Comparison of ENCODE assay signal across 9 cellular contexts in the genomic region with DNA sequence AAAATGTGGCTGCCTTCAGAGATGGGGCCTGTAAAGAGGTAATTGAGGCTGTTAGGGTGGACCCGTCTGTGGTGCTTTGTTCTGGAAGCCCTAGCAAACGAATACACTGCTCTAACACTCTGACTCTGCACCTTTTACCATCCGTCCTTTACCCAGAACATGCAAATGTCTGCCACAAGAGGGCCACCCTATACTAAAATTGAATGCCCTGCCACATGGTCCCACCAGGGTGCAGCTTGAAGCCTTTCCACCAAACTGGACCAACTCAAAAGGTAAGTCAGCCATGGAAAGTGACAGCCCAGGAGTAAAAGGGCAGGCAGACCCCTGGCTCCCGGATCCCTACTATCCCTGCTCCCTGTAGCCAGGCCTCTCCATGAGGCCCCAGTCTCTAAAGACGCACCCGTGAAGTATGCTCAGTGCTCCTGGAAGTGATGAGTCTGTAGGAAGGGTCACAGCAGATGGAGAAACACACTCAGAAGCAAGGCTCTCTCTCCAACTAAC. TPM values are rescaled to one million over a fixed set of nuclear protein-coding genes. Genes with fewer than 3 reads are reported as not detected.
DNase-seq lines count a peak whose midpoint lies in the region; ATAC-seq and TF ChIP-seq lines count a peak whose summit lies in the region.
"Had no signal": no experiment of that assay in that cellular context is flagged by ENCODE, and none has a peak within 500 bp of the region (broad histone marks: within the 10 kb centered on the region; RNA-seq: fewer than 3 reads in every experiment).

No MANE protein-coding gene starts in this region.

- 32% methylated on average over 6 of the region's 6 CpGs for WGBS in SK-N-SH (ENCODE audit: low lambda C conversion rate)

- H3K4me3 ChIP-seq in SK-N-SH (ENCODE audit: low read depth in 2 of 2, low read length in 1 of 2) (no peak overlapping the region; a peak in 1 of 4 replicates), cardiac muscle cell (no peak overlapping the region)
- H3K4me3 ChIP-seq: skin epidermis had no signal

- peaks cover 7% of the 10 kb centered on the region for H3F3A ChIP-seq in SK-N-SH (replicated peaks; ENCODE audit: insufficient read depth)

- no peaks in the 10 kb centered on the region for H3K9me3 Mint-ChIP-seq in activated naive CD4-positive, alpha-beta T cell treated with anti-CD3 and anti-CD28 coated beads, Interleukin-2, amount 50 U/mL, for 72 hours

- TF ChIP-seq CTCF in GM12801 (IDR thresholded peaks at IDR 0.05; ENCODE audit: extremely low read depth, insufficient read length), result peak; percentile 40
- peak; percentile 91 for TF ChIP-seq CTCF in SK-N-SH (IDR thresholded peaks at IDR 0.05)
- peak; percentile 88 for TF ChIP-seq CTCF in cardiac muscle cell (IDR thresholded peaks at IDR 0.05; ENCODE audit: low read depth, low read length)

- no peaks in the 10 kb centered on the region for H3K9me2 ChIP-seq in SK-N-SH

- H2AFZ ChIP-seq in SK-N-SH (ENCODE audit: low read depth), result no peak overlapping the region

- H3K4me2 ChIP-seq in SK-N-SH, result no peak overlapping the region

- no peak overlapping the region for H3K27ac Mint-ChIP-seq in activated naive CD4-positive, alpha-beta T cell treated with anti-CD3 and anti-CD28 coated beads, Interleukin-2, amount 50 U/mL, for 72 hours

- H3K27me3 ChIP-seq in SK-N-SH (ENCODE audit: insufficient read depth) (no peaks in the 10 kb centered on the region), cardiac muscle cell (no peaks in the 10 kb centered on the region)

- POLR2A ChIA-PET in HEK293T (lab: Yijun Ruan, JAX) (interaction anchor here (1.2 to 1.3 kb wide), 2 partner anchors 33 to 36 kb away, joined by 3 to 6 read pairs; a partner anchor contains a TSS), SK-N-SH (lab: Yijun Ruan, JAX) (interaction anchor here (0.8 kb wide), 1 partner anchor 145 kb away, joined by 3 read pairs; a partner anchor contains a TSS)

- H3K79me2 ChIP-seq in SK-N-SH (ENCODE audit: insufficient read depth), result no peaks in the 10 kb centered on the region

- H3K9ac ChIP-seq in SK-N-SH, result no peak overlapping the region

- DNase-seq in HEK293T (ENCODE audit: extremely low spot score) (peak; percentile 78), NCI-H1048 (lab: John Stamatoyannopoulos, UW) (peak; percentile 7), SK-N-SH (peak; percentile 78), cardiac muscle cell (ENCODE audit: low read depth in 1 of 2, low spot score in 1 of 2) (peak; percentile 82 to 86), retina (peak; percentile 78), cortex of kidney (lab: John Stamatoyannopoulos, UW) (no peak)
- DNase-seq in activated naive CD4-positive, alpha-beta T cell treated with anti-CD3 and anti-CD28 coated beads, Interleukin-2, amount 50 U/mL, for 72 hours (ENCODE audit: low spot score in 2 of 2), result peak in 1 of 2 donors; percentile 59

- no peaks in the 10 kb centered on the region for H4K20me1 ChIP-seq in SK-N-SH (ENCODE audit: insufficient read depth)

- no peak for TF ChIP-seq EP300 in SK-N-SH (IDR thresholded peaks at IDR 0.05; ENCODE audit: borderline replicate concordance in 1 of 2, low read depth in 1 of 2, low read length in 1 of 2)

- no peaks in the 10 kb centered on the region for H3K36me3 ChIP-seq in SK-N-SH (replicated peaks in 1 of 2; ENCODE audit: control insufficient read depth in 1 of 2, insufficient read depth in 2 of 2, low read length in 1 of 2)
- H3K36me3 ChIP-seq in cardiac muscle cell, result no peaks in the 10 kb centered on the region

- ATAC-seq in activated naive CD4-positive, alpha-beta T cell treated with anti-CD3 and anti-CD28 coated beads, Interleukin-2, amount 50 U/mL, for 72 hours, result peak; percentile 90 to 91

- no peaks in the 10 kb centered on the region for H3K36me3 Mint-ChIP-seq in activated naive CD4-positive, alpha-beta T cell treated with anti-CD3 and anti-CD28 coated beads, Interleukin-2, amount 50 U/mL, for 72 hours

- CTCF ChIA-PET in HEK293T (lab: Yijun Ruan, JAX) (interaction anchor here (0.6 to 1.3 kb wide), 8 partner anchors 12 to 400 kb away, joined by 3 to 7 read pairs (median 4); a partner anchor contains a TSS), SK-N-SH (lab: Yijun Ruan, JAX) (interaction anchor here (0.6 to 3.7 kb wide), 37 partner anchors 9 to 467 kb away, joined by 3 to 96 read pairs (median 4); a partner anchor contains a TSS)

- peak; percentile 98 for TF ChIP-seq RAD21 in SK-N-SH (IDR thresholded peaks at IDR 0.05; ENCODE audit: low read length)

- H3K4me1 ChIP-seq in SK-N-SH (ENCODE audit: control insufficient read depth in 1 of 2, insufficient read depth in 2 of 2, low read depth in 1 of 2, low read length in 1 of 2), result peaks cover 0 to 12% of the 10 kb centered on the region in 2 experiments; a peak in 3 of 4 replicates
- peaks cover 6% of the 10 kb centered on the region for H3K4me1 ChIP-seq in cardiac muscle cell (ENCODE audit: low read depth)

- H3K27ac ChIP-seq in SK-N-SH (ENCODE audit: low read depth in 2 of 2, low read length in 1 of 2) (no peak overlapping the region), cardiac muscle cell (no peak overlapping the region)
- H3K27ac ChIP-seq: skin epidermis had no signal

- H3K9me3 ChIP-seq in SK-N-SH (no peaks in the 10 kb centered on the region), cardiac muscle cell (ENCODE audit: low read depth) (no peaks in the 10 kb centered on the region)

TF ChIP-seq in HEK293T, 16 proteins besides CTCF, POLR2A, EP300 and RAD21:
- TF ChIP-seq LEF1 (IDR thresholded peaks at IDR 0.05; ENCODE audit: borderline replicate concordance), result no peak
- TF ChIP-seq L3MBTL2 (conservative IDR thresholded peaks at IDR 0.05), result peak; percentile 71
- no peak for TF ChIP-seq TARDBP (IDR thresholded peaks at IDR 0.05)
TF ChIP-seq in HEK293T: peak in this region for 1.

TF ChIP-seq in SK-N-SH, 30 proteins besides CTCF, POLR2A, EP300 and RAD21:
- TF ChIP-seq GATA2 (CRISPR knock-in tag; IDR thresholded peaks at IDR 0.05) (no peak), SMC3 (IDR thresholded peaks at IDR 0.05; ENCODE audit: low read depth, low read length) (peak; percentile 97), NFIC (IDR thresholded peaks at IDR 0.05; ENCODE audit: borderline replicate concordance) (no peak), NRF1 (IDR thresholded peaks at IDR 0.05; ENCODE audit: low read depth, low read length) (no peak), TCF12 (IDR thresholded peaks at IDR 0.05) (peak; percentile 26; the same call in 1 of the 2 replicates), RFX5 (IDR thresholded peaks at IDR 0.05; ENCODE audit: low read length) (no peak), GABPA (IDR thresholded peaks at IDR 0.05; ENCODE audit: low read depth) (no peak), MXI1 (IDR thresholded peaks at IDR 0.05; ENCODE audit: low read depth, low read length) (peak; percentile 81), RXRA (IDR thresholded peaks at IDR 0.05; ENCODE audit: borderline replicate concordance, low read depth) (no peak)
- TF ChIP-seq, protein P1, sequence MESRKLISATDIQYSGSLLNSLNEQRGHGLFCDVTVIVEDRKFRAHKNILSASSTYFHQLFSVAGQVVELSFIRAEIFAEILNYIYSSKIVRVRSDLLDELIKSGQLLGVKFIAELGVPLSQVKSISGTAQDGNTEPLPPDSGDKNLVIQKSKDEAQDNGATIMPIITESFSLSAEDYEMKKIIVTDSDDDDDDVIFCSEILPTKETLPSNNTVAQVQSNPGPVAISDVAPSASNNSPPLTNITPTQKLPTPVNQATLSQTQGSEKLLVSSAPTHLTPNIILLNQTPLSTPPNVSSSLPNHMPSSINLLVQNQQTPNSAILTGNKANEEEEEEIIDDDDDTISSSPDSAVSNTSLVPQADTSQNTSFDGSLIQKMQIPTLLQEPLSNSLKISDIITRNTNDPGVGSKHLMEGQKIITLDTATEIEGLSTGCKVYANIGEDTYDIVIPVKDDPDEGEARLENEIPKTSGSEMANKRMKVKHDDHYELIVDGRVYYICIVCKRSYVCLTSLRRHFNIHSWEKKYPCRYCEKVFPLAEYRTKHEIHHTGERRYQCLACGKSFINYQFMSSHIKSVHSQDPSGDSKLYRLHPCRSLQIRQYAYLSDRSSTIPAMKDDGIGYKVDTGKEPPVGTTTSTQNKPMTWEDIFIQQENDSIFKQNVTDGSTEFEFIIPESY (IDR thresholded peaks at IDR 0.05; ENCODE audit: borderline replicate concordance, low read depth), result no peak
- TF ChIP-seq, protein P2, sequence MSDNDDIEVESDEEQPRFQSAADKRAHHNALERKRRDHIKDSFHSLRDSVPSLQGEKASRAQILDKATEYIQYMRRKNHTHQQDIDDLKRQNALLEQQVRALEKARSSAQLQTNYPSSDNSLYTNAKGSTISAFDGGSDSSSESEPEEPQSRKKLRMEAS (IDR thresholded peaks at IDR 0.05; ENCODE audit: low read depth), result peak; percentile 97
- TF ChIP-seq, protein P3, sequence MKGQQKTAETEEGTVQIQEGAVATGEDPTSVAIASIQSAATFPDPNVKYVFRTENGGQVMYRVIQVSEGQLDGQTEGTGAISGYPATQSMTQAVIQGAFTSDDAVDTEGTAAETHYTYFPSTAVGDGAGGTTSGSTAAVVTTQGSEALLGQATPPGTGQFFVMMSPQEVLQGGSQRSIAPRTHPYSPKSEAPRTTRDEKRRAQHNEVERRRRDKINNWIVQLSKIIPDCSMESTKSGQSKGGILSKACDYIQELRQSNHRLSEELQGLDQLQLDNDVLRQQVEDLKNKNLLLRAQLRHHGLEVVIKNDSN (IDR thresholded peaks at IDR 0.05; ENCODE audit: borderline replicate concordance, low read depth), result no peak

RNA-seq across cellular contexts. Expression of a gene that starts 5.8 kb away (rescaled TPM):
- polyA plus RNA-seq in SK-N-SH (2012; rRNA removed) (6.7 and 7.1 TPM in 2 replicates), cardiac muscle cell (4.9 and 5.3 TPM in 2 replicates)
- 8.9 and 9.2 TPM in 2 replicates for polyA plus RNA-seq in SK-N-SH (2012; cell fraction: cytosol; rRNA removed)
- polyA plus RNA-seq in SK-N-SH (2012; cell fraction: nucleus; rRNA removed), result 5.6 and 5.9 TPM in 2 replicates
- total RNA-seq in activated naive CD4-positive, alpha-beta T cell treated with anti-CD3 and anti-CD28 coated beads, Interleukin-2, amount 50 U/mL, for 72 hours, result under 1 TPM in 1 of 2 donors, not detected in 1; 0.16 TPM
- total RNA-seq in cardiac muscle cell, result 3.2 and 7.1 TPM in 2 replicates

RNA-seq across cellular contexts. Expression of a gene that starts 32.9 kb away (rescaled TPM):
- polyA plus RNA-seq in SK-N-SH (2012; rRNA removed), result 151 and 167 TPM in 2 replicates
- 249 and 348 TPM in 2 replicates for polyA plus RNA-seq in SK-N-SH (2012; cell fraction: cytosol; rRNA removed)
- 57.6 and 74.2 TPM in 2 replicates for polyA plus RNA-seq in SK-N-SH (2012; cell fraction: nucleus; rRNA removed)
- 10 to 100 TPM; 26.6 to 63.4 TPM for total RNA-seq in activated naive CD4-positive, alpha-beta T cell treated with anti-CD3 and anti-CD28 coated beads, Interleukin-2, amount 50 U/mL, for 72 hours
- total RNA-seq in cardiac muscle cell, result 231 and 335 TPM in 2 replicates
- polyA plus RNA-seq in cardiac muscle cell, result 629 and 743 TPM in 2 replicates

Comparison
In these comparisons a context has a peak if more than half of its experiments do, and no peak if none do; other contexts are left out.
1. CTCF ChIP-seq: peak in every context shown above with its lines; median percentile 91 in SK-N-SH; 88 in cardiac muscle cell; 40 in GM12801.